ENCODE assay signal across 1 cellular context in genomic region chr17:17835415-17836249, GRCh38.
TF ChIP-seq lines count a peak whose summit lies in the region.

No MANE protein-coding gene starts in this region.

TF ChIP-seq in HEK293, 187 proteins besides CTCF, POLR2A, EP300 and RAD21 (continued from another document):
- TF ChIP-seq ZNF18 (tag by site-specific recombination; IDR thresholded peaks at IDR 0.05) (no peak), ZNF423 (tag by site-specific recombination; IDR thresholded peaks at IDR 0.05) (no peak), ZNF335 (tag by site-specific recombination; conservative IDR thresholded peaks at IDR 0.05) (peak; percentile 26; the same call in 1 of the 2 replicates), ZNF274 (IDR thresholded peaks at IDR 0.05; ENCODE audit: low read length) (no peak), ZNF274 (tag by site-specific recombination; IDR thresholded peaks at IDR 0.05; ENCODE audit: borderline replicate concordance) (no peak), SETDB1 (IDR thresholded peaks at IDR 0.05; ENCODE audit: insufficient read length, low read length) (peak; percentile 40), ZNF596 (tag by site-specific recombination; IDR thresholded peaks at IDR 0.05) (no peak), ZBTB44 (tag by site-specific recombination; IDR thresholded peaks at IDR 0.05) (no peak), ZBTB6 (tag by site-specific recombination; IDR thresholded peaks at IDR 0.05) (0 out of 2 replicates have a peak, but pooled peaks have one; percentile 1), ZSCAN30 (tag by site-specific recombination; IDR thresholded peaks at IDR 0.05) (no peak), ZNF223 (tag by site-specific recombination; IDR thresholded peaks at IDR 0.05) (no peak), ZNF529 (tag by site-specific recombination; IDR thresholded peaks at IDR 0.05; ENCODE audit: insufficient replicate concordance) (no peak), ZNF37A (tag by site-specific recombination; IDR thresholded peaks at IDR 0.05) (no peak), ZNF24 (tag by site-specific recombination; IDR thresholded peaks at IDR 0.05) (no peak), KLF1 (tag by site-specific recombination; IDR thresholded peaks at IDR 0.05) (no peak), EGR2 (tag by site-specific recombination; IDR thresholded peaks at IDR 0.05; ENCODE audit: low read depth) (peak; percentile 27; the same call in 1 of the 2 replicates), PRDM10 (tag by site-specific recombination; IDR thresholded peaks at IDR 0.05) (no peak), TRIM28 (IDR thresholded peaks at IDR 0.05; ENCODE audit: borderline replicate concordance, low read length) (peak; percentile 72; the same call in 1 of the 2 replicates), ZNF624 (tag by site-specific recombination; IDR thresholded peaks at IDR 0.05) (no peak), ZNF626 (tag by site-specific recombination; IDR thresholded peaks at IDR 0.05) (no peak), ZNF114 (tag by site-specific recombination; IDR thresholded peaks at IDR 0.05) (no peak), ZNF16 (tag by site-specific recombination; IDR thresholded peaks at IDR 0.05; ENCODE audit: low read depth) (no peak), ZNF416 (tag by site-specific recombination; IDR thresholded peaks at IDR 0.05) (no peak), ZSCAN5A (tag by site-specific recombination; IDR thresholded peaks at IDR 0.05) (no peak), ZBTB17 (tag by site-specific recombination; IDR thresholded peaks at IDR 0.05) (no peak), ZNF248 (tag by site-specific recombination; IDR thresholded peaks at IDR 0.05) (no peak), PRDM6 (tag by site-specific recombination; IDR thresholded peaks at IDR 0.05) (no peak), ZSCAN16 (tag by site-specific recombination; IDR thresholded peaks at IDR 0.05) (no peak), ZNF138 (tag by site-specific recombination; IDR thresholded peaks at IDR 0.05; ENCODE audit: borderline replicate concordance) (no peak), SP3 (tag by site-specific recombination; IDR thresholded peaks at IDR 0.05) (no peak), BCL11A (tag by site-specific recombination; IDR thresholded peaks at IDR 0.05; ENCODE audit: low read depth) (no peak), GFI1B (tag by site-specific recombination; IDR thresholded peaks at IDR 0.05) (no peak), ZNF777 (tag by site-specific recombination; IDR thresholded peaks at IDR 0.05; ENCODE audit: borderline replicate concordance) (0 out of 2 replicates have a peak, but pooled peaks have one; percentile 60), ZNF174 (tag by site-specific recombination; IDR thresholded peaks at IDR 0.05) (no peak), ZNF10 (tag by site-specific recombination; IDR thresholded peaks at IDR 0.05) (no peak), ZNF629 (tag by site-specific recombination; IDR thresholded peaks at IDR 0.05) (no peak), ZNF530 (tag by site-specific recombination; IDR thresholded peaks at IDR 0.05; ENCODE audit: low read depth) (no peak)
